Comparison of ENCODE assay signal across 8 cellular contexts in the genomic region with DNA sequence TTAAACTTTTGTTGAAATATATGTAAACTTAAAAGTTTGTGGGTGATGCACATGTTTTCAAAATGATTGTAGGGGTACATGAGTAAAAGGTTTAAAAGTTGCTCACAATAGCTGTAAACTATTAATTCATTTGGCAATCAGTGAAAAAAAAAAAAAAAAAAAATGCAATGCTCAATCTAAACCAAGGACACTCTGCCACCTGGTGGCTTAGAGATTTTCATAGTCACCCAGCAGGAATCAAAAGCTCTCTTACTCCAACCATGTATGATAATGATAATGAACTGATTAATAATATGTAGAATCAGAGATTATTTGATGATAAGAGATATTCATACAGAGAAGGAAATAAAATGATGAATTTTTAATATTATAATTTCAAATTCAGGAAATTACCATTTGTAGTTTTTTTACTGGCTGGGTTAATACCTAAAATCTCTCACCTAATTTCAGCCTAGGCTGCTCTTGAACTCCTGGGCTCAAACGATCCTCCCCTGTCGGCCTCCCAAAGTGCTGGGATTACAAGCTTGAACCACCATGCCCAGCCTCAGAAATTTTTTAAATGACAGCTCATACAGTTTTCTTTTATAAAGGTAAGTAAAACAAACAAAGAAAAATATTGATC. TPM values are rescaled to one million over a fixed set of nuclear protein-coding genes. Genes with fewer than 3 reads are reported as not detected.
DNase-seq lines count a peak whose midpoint lies in the region; ATAC-seq and TF ChIP-seq lines count a peak whose summit lies in the region.

No MANE protein-coding gene starts in this region.

- no peak overlapping the region for H3K4me2 ChIP-seq in Loucy (ENCODE audit: low read depth, low read length, poor library complexity, severe bottlenecking)

- no peak overlapping the region for H2AFZ ChIP-seq in Loucy (ENCODE audit: low read length)

- no peaks in the 10 kb centered on the region for H3K79me2 ChIP-seq in Loucy (ENCODE audit: insufficient read depth, low read length)

- H3K27ac ChIP-seq in WERI-Rb-1 (no peak overlapping the region), heart right ventricle (no peak overlapping the region), testis (no peak overlapping the region)

- H3K27me3 Mint-ChIP-seq in activated CD4-positive, alpha-beta T cell treated with anti-CD3 and anti-CD28 coated beads, Interleukin-2, amount 10 ng/mL, durations not matched to agents 24 days and 14 days = peaks cover 27% of the 10 kb centered on the region
- H3K27me3 Mint-ChIP-seq in activated T-helper 1 cell treated with anti-CD3 and anti-CD28 coated beads, Interleukin-12 subunit alpha, Interleukin-12 subunit beta, Interleukin-2, Interleukin-4 antibody, amounts not matched to agents 30 ng/mL and 10 ng/mL and 1 ng/mL, durations not matched to agents 14 hours and 24 hours and 36 hours (ENCODE audit: insufficient read depth) = peaks cover 17% of the 10 kb centered on the region

- H3K27ac Mint-ChIP-seq in activated CD4-positive, alpha-beta T cell treated with anti-CD3 and anti-CD28 coated beads, Interleukin-2, amount 10 ng/mL, durations not matched to agents 24 days and 14 days = no peak overlapping the region
- no peak overlapping the region for H3K27ac Mint-ChIP-seq in activated T-helper 1 cell treated with anti-CD3 and anti-CD28 coated beads, Interleukin-12 subunit alpha, Interleukin-12 subunit beta, Interleukin-2, Interleukin-4 antibody, amounts not matched to agents 30 ng/mL and 10 ng/mL and 1 ng/mL, durations not matched to agents 14 hours and 24 hours and 36 hours

- TF ChIP-seq CTCF in Loucy (conservative IDR thresholded peaks at IDR 0.05; ENCODE audit: low read length) (peak; percentile 75), WERI-Rb-1 (IDR thresholded peaks at IDR 0.05; ENCODE audit: low read depth, low read length) (peak; percentile 53), heart right ventricle (IDR thresholded peaks at IDR 0.05) (peak; percentile 15 to 83 (median 61)), testis (IDR thresholded peaks at IDR 0.05) (peak; percentile 41 to 55 (median 46))

- H3K9ac ChIP-seq in Loucy (ENCODE audit: low read depth, low read length, poor library complexity, severe bottlenecking) = no peak overlapping the region

- H3K4me3 Mint-ChIP-seq in activated CD4-positive, alpha-beta T cell treated with anti-CD3 and anti-CD28 coated beads, Interleukin-2, amount 10 ng/mL, durations not matched to agents 24 days and 14 days = no peak overlapping the region
- H3K4me3 Mint-ChIP-seq in activated T-helper 1 cell treated with anti-CD3 and anti-CD28 coated beads, Interleukin-12 subunit alpha, Interleukin-12 subunit beta, Interleukin-2, Interleukin-4 antibody, amounts not matched to agents 30 ng/mL and 10 ng/mL and 1 ng/mL, durations not matched to agents 14 hours and 24 hours and 36 hours = no peak overlapping the region

- H3K4me3 ChIP-seq in Loucy (ENCODE audit: low read length, poor library complexity, severe bottlenecking) (no peak overlapping the region), WERI-Rb-1 (ENCODE audit: low read depth, low read length) (no peak overlapping the region), heart right ventricle (no peak overlapping the region), testis (no peak overlapping the region)

- H3F3A ChIP-seq in Loucy (ENCODE audit: low read depth) = no peaks in the 10 kb centered on the region

- H3K9me3 Mint-ChIP-seq in activated CD4-positive, alpha-beta T cell treated with anti-CD3 and anti-CD28 coated beads, Interleukin-2, amount 10 ng/mL, durations not matched to agents 24 days and 14 days = no peaks in the 10 kb centered on the region
- H3K9me3 Mint-ChIP-seq in activated T-helper 1 cell treated with anti-CD3 and anti-CD28 coated beads, Interleukin-12 subunit alpha, Interleukin-12 subunit beta, Interleukin-2, Interleukin-4 antibody, amounts not matched to agents 30 ng/mL and 10 ng/mL and 1 ng/mL, durations not matched to agents 14 hours and 24 hours and 36 hours = no peaks in the 10 kb centered on the region

- ATAC-seq in heart right ventricle (peak in 2 of 8 donors; percentile 34 to 41), HG02759 (IDR thresholded peaks at IDR 0.05; ENCODE audit: unreplicated experiment) (no peak)

- H3K9me3 ChIP-seq in Loucy (ENCODE audit: insufficient read depth, low read depth, low read length) = no peaks in the 10 kb centered on the region
- no peaks in the 10 kb centered on the region for H3K9me3 ChIP-seq in WERI-Rb-1 (ENCODE audit: severe bottlenecking)
- peaks cover 0 to 4% (median 0%) of the 10 kb centered on the region in 11 donors for H3K9me3 ChIP-seq in heart right ventricle
- H3K9me3 ChIP-seq in testis = no peaks in the 10 kb centered on the region

- no peak for TF ChIP-seq POLR2A in testis (IDR thresholded peaks at IDR 0.05)

- DNase-seq in activated CD4-positive, alpha-beta T cell treated with anti-CD3 and anti-CD28 coated beads, Interleukin-2, amount 10 ng/mL, durations not matched to agents 24 days and 14 days = peak; percentile 71
- DNase-seq in activated CD4-positive, alpha-beta T cell treated with anti-CD3 and anti-CD28 coated beads for 1 hour = no peak
- DNase-seq in WERI-Rb-1 = peak; percentile 51
- peak in 1 of 2 donors; percentile 63 for DNase-seq in heart right ventricle
- DNase-seq in testis = peak; percentile 57
- DNase-seq in activated T-helper 1 cell treated with anti-CD3 and anti-CD28 coated beads, Interleukin-12 subunit alpha, Interleukin-12 subunit beta, Interleukin-2, Interleukin-4 antibody, amounts not matched to agents 30 ng/mL and 10 ng/mL and 1 ng/mL, durations not matched to agents 14 hours and 24 hours and 36 hours (ENCODE audit: low spot score) = no peak

- intact Hi-C loops in activated CD4-positive, alpha-beta T cell treated with anti-CD3 and anti-CD28 coated beads, Interleukin-2, amount 10 ng/mL, durations not matched to agents 24 days and 14 days (cut with micrococcal nuclease) = loop anchor here (5.0 kb wide), 1 partner anchor 54 kb away; no protein-coding TSS in a partner anchor
- intact Hi-C loops in heart right ventricle (cut with DNase I) (loop anchor here in 9 of 10 donors (2.0 to 10.0 kb wide), 7 partner anchors 36 to 351 kb away; no protein-coding TSS in a partner anchor), testis (cut with DNase I; ENCODE audit: low total_unique reads) (no loop called here)
- intact Hi-C loops in activated T-helper 1 cell treated with anti-CD3 and anti-CD28 coated beads, Interleukin-12 subunit alpha, Interleukin-12 subunit beta, Interleukin-2, Interleukin-4 antibody, amounts not matched to agents 30 ng/mL and 10 ng/mL and 1 ng/mL, durations not matched to agents 14 hours and 24 hours and 36 hours (cut with micrococcal nuclease) = loop anchor here (1.0 kb wide), 3 partner anchors 57 to 350 kb away; no protein-coding TSS in a partner anchor

- no peaks in the 10 kb centered on the region for H3K9me2 ChIP-seq in Loucy (replicated peaks; ENCODE audit: low read depth, low read length)

- no peaks in the 10 kb centered on the region for H3K27me3 ChIP-seq in Loucy (ENCODE audit: insufficient read depth, low read length, poor library complexity, severe bottlenecking)
- no peaks in the 10 kb centered on the region for H3K27me3 ChIP-seq in WERI-Rb-1 (ENCODE audit: insufficient read depth, low read depth, severe bottlenecking)
- H3K27me3 ChIP-seq in heart right ventricle = no peaks in the 10 kb centered on the region
- no peaks in the 10 kb centered on the region for H3K27me3 ChIP-seq in testis

- H3K36me3 Mint-ChIP-seq in activated CD4-positive, alpha-beta T cell treated with anti-CD3 and anti-CD28 coated beads, Interleukin-2, amount 10 ng/mL, durations not matched to agents 24 days and 14 days (ENCODE audit: low read depth) = no peaks in the 10 kb centered on the region
- H3K36me3 Mint-ChIP-seq in activated T-helper 1 cell treated with anti-CD3 and anti-CD28 coated beads, Interleukin-12 subunit alpha, Interleukin-12 subunit beta, Interleukin-2, Interleukin-4 antibody, amounts not matched to agents 30 ng/mL and 10 ng/mL and 1 ng/mL, durations not matched to agents 14 hours and 24 hours and 36 hours (ENCODE audit: low read depth) = no peaks in the 10 kb centered on the region

- H3K4me1 ChIP-seq in Loucy (ENCODE audit: insufficient read depth, low read length, poor library complexity, severe bottlenecking) (no peaks in the 10 kb centered on the region), heart right ventricle (no peaks in the 10 kb centered on the region), testis (no peaks in the 10 kb centered on the region)

- no peaks in the 10 kb centered on the region for H4K20me1 ChIP-seq in Loucy (ENCODE audit: insufficient read depth, low read length, poor library complexity, severe bottlenecking)

- no peaks in the 10 kb centered on the region for H3K36me3 ChIP-seq in Loucy (ENCODE audit: insufficient read depth, low read length)
- H3K36me3 ChIP-seq in WERI-Rb-1 = no peaks in the 10 kb centered on the region
- no peaks in the 10 kb centered on the region for H3K36me3 ChIP-seq in heart right ventricle
- H3K36me3 ChIP-seq in testis (ENCODE audit: low read depth, missing control alignments) = no peaks in the 10 kb centered on the region

- WGBS in heart right ventricle, 2 donors = 18 to 28% methylated on average over 2 of the region's 2 CpGs
- WGBS in testis, 2 donors = 51 to 54% methylated on average over 2 of the region's 2 CpGs

- no peaks in the 10 kb centered on the region for H3K4me1 Mint-ChIP-seq in activated CD4-positive, alpha-beta T cell treated with anti-CD3 and anti-CD28 coated beads, Interleukin-2, amount 10 ng/mL, durations not matched to agents 24 days and 14 days
- H3K4me1 Mint-ChIP-seq in activated T-helper 1 cell treated with anti-CD3 and anti-CD28 coated beads, Interleukin-12 subunit alpha, Interleukin-12 subunit beta, Interleukin-2, Interleukin-4 antibody, amounts not matched to agents 30 ng/mL and 10 ng/mL and 1 ng/mL, durations not matched to agents 14 hours and 24 hours and 36 hours (ENCODE audit: low read depth) = no peaks in the 10 kb centered on the region

RNA-seq across cellular contexts. Expression of gene SLC25A4, which starts 46.9 kb away (rescaled TPM):
- 1.7 and 1.9 TPM in 2 replicates for total RNA-seq in activated CD4-positive, alpha-beta T cell treated with anti-CD3 and anti-CD28 coated beads, Interleukin-2, amount 10 ng/mL, durations not matched to agents 24 days and 14 days
- total RNA-seq in heart right ventricle (1,000 to 10,000 TPM; 1,282 to 2,916 (median 1,803) TPM), testis (100 to 1,000 TPM in 1 of 2 donors, 10 to 100 TPM in 1; 60.5 to 104 TPM)
- polyA plus RNA-seq in heart right ventricle (1,000 to 10,000 TPM in 1 of 2 donors, 100 to 1,000 TPM in 1; 511 to 1,045 TPM), testis (ENCODE audit: insufficient read depth, low read depth, low replicate concordance) (58.7 TPM)
- total RNA-seq in activated T-helper 1 cell treated with anti-CD3 and anti-CD28 coated beads, Interleukin-12 subunit alpha, Interleukin-12 subunit beta, Interleukin-2, Interleukin-4 antibody, amounts not matched to agents 30 ng/mL and 10 ng/mL and 1 ng/mL, durations not matched to agents 14 hours and 24 hours and 36 hours = 2.3 and 2.7 TPM in 2 replicates

Comparison
In these comparisons a context has a peak if more than half of its experiments do, and no peak if none do; other contexts are left out.
1. DNase-seq: peak in activated CD4-positive, alpha-beta T cell treated with anti-CD3 and anti-CD28 coated beads, Interleukin-2, amount 10 ng/mL, durations not matched to agents 24 days and 14 days (single experiment), WERI-Rb-1 (single experiment) and testis (single experiment); none in activated CD4-positive, alpha-beta T cell treated with anti-CD3 and anti-CD28 coated beads for 1 hour (single experiment) and activated T-helper 1 cell treated with anti-CD3 and anti-CD28 coated beads, Interleukin-12 subunit alpha, Interleukin-12 subunit beta, Interleukin-2, Interleukin-4 antibody, amounts not matched to agents 30 ng/mL and 10 ng/mL and 1 ng/mL, durations not matched to agents 14 hours and 24 hours and 36 hours (single experiment).
2. RNA of gene SLC25A4, which starts 46.9 kb away (total RNA-seq): 1,282 to 2,916 TPM in heart right ventricle and 60.5 to 104 TPM in testis; 2.3 to 2.7 TPM in activated T-helper 1 cell treated with anti-CD3 and anti-CD28 coated beads, Interleukin-12 subunit alpha, Interleukin-12 subunit beta, Interleukin-2, Interleukin-4 antibody, amounts not matched to agents 30 ng/mL and 10 ng/mL and 1 ng/mL, durations not matched to agents 14 hours and 24 hours and 36 hours and 1.7 to 1.9 TPM in activated CD4-positive, alpha-beta T cell treated with anti-CD3 and anti-CD28 coated beads, Interleukin-2, amount 10 ng/mL, durations not matched to agents 24 days and 14 days; every median in the first group is over 10 times any median in the second.
3. Peak in every context shown above with its lines, with median percentiles within 50 percentile points of each other: CTCF ChIP-seq.